Comparison of ENCODE assay signal across 3 cellular contexts in the genomic region with DNA sequence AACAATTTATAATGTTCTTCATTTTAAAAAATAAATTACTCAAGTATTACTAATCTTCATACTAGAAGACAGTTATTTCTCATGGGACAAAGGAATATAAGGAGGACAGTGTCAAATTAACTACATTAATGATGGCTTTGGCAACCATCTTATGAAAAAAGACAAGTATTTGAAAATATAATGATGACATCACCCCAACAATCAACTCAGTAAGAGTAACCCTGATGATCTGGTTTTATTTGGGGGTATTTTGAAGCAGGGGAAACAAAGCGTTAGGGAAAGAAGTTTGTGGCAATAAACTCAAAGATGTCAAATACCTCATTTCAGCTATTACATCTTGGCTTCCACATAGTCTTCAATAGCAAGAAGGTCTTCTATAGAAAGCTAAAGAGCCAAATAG.
TF ChIP-seq lines count a peak whose summit lies in the region.

No MANE protein-coding gene starts in this region.

TF ChIP-seq in HepG2, 621 proteins besides CTCF, POLR2A, EP300 and RAD21:
- no peak for TF ChIP-seq KDM5B (CRISPR knock-in tag; IDR thresholded peaks at IDR 0.05; ENCODE audit: borderline replicate concordance)
- TF ChIP-seq PLRG1 (conservative IDR thresholded peaks at IDR 0.05): no peak
- 0 out of 2 replicates have a peak, but pooled peaks have one; percentile 9 for TF ChIP-seq CREB1 (IDR thresholded peaks at IDR 0.05)
- TF ChIP-seq CREB1 (CRISPR knock-in tag; IDR thresholded peaks at IDR 0.05): no peak
- TF ChIP-seq ZSCAN12 (CRISPR knock-in tag; IDR thresholded peaks at IDR 0.05): no peak
- TF ChIP-seq ATF7 (IDR thresholded peaks at IDR 0.05): peak; percentile 85
- no peak for TF ChIP-seq ATF7 (CRISPR knock-in tag; IDR thresholded peaks at IDR 0.05)
TF ChIP-seq in HepG2: peak in this region for 2.

TF ChIP-seq in HEK293, 187 proteins besides CTCF, POLR2A, EP300 and RAD21:
- TF ChIP-seq KLF7 (tag by site-specific recombination; IDR thresholded peaks at IDR 0.05; ENCODE audit: borderline replicate concordance): no peak
- TF ChIP-seq, protein P1, sequence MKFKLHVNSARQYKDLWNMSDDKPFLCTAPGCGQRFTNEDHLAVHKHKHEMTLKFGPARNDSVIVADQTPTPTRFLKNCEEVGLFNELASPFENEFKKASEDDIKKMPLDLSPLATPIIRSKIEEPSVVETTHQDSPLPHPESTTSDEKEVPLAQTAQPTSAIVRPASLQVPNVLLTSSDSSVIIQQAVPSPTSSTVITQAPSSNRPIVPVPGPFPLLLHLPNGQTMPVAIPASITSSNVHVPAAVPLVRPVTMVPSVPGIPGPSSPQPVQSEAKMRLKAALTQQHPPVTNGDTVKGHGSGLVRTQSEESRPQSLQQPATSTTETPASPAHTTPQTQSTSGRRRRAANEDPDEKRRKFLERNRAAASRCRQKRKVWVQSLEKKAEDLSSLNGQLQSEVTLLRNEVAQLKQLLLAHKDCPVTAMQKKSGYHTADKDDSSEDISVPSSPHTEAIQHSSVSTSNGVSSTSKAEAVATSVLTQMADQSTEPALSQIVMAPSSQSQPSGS (tag by site-specific recombination; IDR thresholded peaks at IDR 0.05; ENCODE audit: low read depth): 0 out of 2 replicates have a peak, but pooled peaks have one; percentile 28

TF ChIP-seq in K562, 482 proteins besides CTCF, POLR2A, EP300 and RAD21:
- TF ChIP-seq SMC3 (conservative IDR thresholded peaks at IDR 0.05; ENCODE audit: insufficient read depth, low read depth, low read length) (no peak), GTF2F1 (IDR thresholded peaks at IDR 0.05; ENCODE audit: low read depth, low read length) (no peak), NFRKB (IDR thresholded peaks at IDR 0.05; ENCODE audit: low read depth) (no peak), MCM2 (IDR thresholded peaks at IDR 0.05; ENCODE audit: low read depth) (no peak)
- TF ChIP-seq, protein P2, sequence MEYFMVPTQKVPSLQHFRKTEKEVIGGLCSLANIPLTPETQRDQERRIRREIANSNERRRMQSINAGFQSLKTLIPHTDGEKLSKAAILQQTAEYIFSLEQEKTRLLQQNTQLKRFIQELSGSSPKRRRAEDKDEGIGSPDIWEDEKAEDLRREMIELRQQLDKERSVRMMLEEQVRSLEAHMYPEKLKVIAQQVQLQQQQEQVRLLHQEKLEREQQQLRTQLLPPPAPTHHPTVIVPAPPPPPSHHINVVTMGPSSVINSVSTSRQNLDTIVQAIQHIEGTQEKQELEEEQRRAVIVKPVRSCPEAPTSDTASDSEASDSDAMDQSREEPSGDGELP (CRISPR knock-in tag; IDR thresholded peaks at IDR 0.05; ENCODE audit: borderline replicate concordance): no peak
- TF ChIP-seq, protein P3, sequence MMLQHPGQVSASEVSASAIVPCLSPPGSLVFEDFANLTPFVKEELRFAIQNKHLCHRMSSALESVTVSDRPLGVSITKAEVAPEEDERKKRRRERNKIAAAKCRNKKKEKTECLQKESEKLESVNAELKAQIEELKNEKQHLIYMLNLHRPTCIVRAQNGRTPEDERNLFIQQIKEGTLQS (IDR thresholded peaks at IDR 0.05): peak; percentile 66; the same call in 1 of the 2 replicates
- TF ChIP-seq, protein P3 (CRISPR knock-in tag; conservative IDR thresholded peaks at IDR 0.05): no peak
